Comparison of ENCODE assay signal across 29 cellular contexts in the genomic region with DNA sequence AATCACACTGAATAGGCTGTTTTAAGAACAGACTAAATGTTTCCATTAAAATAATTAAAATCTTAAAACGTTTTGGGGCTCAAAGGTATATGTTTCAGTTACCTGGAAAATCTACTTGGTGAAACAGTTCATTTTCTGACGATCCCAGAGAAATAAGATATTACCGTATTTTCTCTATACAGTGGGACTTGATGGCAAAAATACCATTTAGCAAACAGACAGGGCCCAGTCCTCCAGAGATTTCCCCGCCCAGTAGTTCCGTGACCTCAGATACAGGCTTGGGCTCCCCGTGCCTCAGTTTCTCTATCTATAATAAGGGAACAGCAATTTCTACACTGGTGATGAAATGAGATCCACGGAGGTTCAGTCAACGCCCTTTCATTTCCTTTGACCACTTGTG.
"Had no signal": no experiment of that assay in that cellular context is flagged by ENCODE, and none has a peak within 500 bp of the region (broad histone marks: within the 10 kb centered on the region; RNA-seq: fewer than 3 reads in every experiment).

No MANE protein-coding gene starts in this region.

- H3K36me3 ChIP-seq: stomach, suprapubic skin, thoracic aorta, thyroid gland, tibial artery, tibial nerve, transverse colon, upper lobe of left lung, upper lobe of right lung, uterus, vagina had no signal

- H3K27ac ChIP-seq: stomach, suprapubic skin, testis, thoracic aorta, thyroid gland, tibial artery, tibial nerve, transverse colon, upper lobe of left lung, upper lobe of right lung, uterus, vagina had no signal

- H3K4me3 ChIP-seq: stomach, suprapubic skin, testis, thoracic aorta, thyroid gland, tibial artery, tibial nerve, transverse colon, upper lobe of left lung, upper lobe of right lung, uterus, vagina had no signal

- ATAC-seq: stimulated activated effector memory CD8-positive, alpha-beta T cell treated with anti-CD3 and anti-CD28 coated beads, Interleukin-12 subunit alpha, Interleukin-12 subunit beta, amount 100 ng/mL, for 72 hours; stimulated activated memory B cell treated with anti-CD40 and anti-IgM and Interleukin-4, amounts not matched to agents 10 μg/mL and 1 μg/mL and 100 μg/mL, for 72 hours; stimulated activated naive B cell treated with anti-CD40 and anti-IgM and Interleukin-4, amounts not matched to agents 10 μg/mL and 1 μg/mL and 100 μg/mL, for 72 hours; stimulated activated naive CD8-positive, alpha-beta T cell treated with anti-CD3 and anti-CD28 coated beads, Interleukin-15, amount 100 ng/mL, for 72 hours; stimulated activated naive CD8-positive, alpha-beta T cell treated with anti-CD3 and anti-CD28 coated beads, Interleukin-15, Interleukin-2, amounts not matched to agents 100 U/mL and 50 U/mL, for 24 hours; upper lobe of right lung had no signal

- H3K9me3 ChIP-seq: stomach, suprapubic skin, testis, thoracic aorta, thyroid gland, tibial nerve, transverse colon, upper lobe of left lung, upper lobe of right lung, uterus, vagina had no signal

- DNase-seq: stimulated activated CD4-positive, alpha-beta T cell treated with anti-CD3 and anti-CD28 coated beads, Interleukin-2, amount 100 ng/mL, for 48 hours; stimulated activated CD4-positive, alpha-beta T cell treated with anti-CD3 and anti-CD28 coated beads, Interleukin-4, amount 100 ng/mL, for 1 hour; stimulated activated CD4-positive, alpha-beta T cell treated with anti-CD3 and anti-CD28 coated beads, Interleukin-4, amount 100 ng/mL, for 24 hours; stimulated activated CD4-positive, alpha-beta T cell treated with anti-CD3 and anti-CD28 coated beads, Interleukin-4, amount 100 ng/mL, for 4 hours; stimulated activated CD8-positive, alpha-beta memory T cell treated with anti-CD3 and anti-CD28 coated beads, Interleukin-4, amount 100 ng/mL, for 48 hours; stimulated activated naive B cell treated with anti-CD40 and anti-IgM and Interleukin-4, amounts not matched to agents 10 μg/mL and 1 μg/mL and 100 μg/mL, for 72 hours; stimulated activated naive CD4-positive, alpha-beta T cell; stimulated activated naive CD4-positive, alpha-beta T cell treated with Interleukin-2 at 50 U/mL for 16 hours; stimulated activated naive CD8-positive, alpha-beta T cell treated with anti-CD3 and anti-CD28 coated beads, Interleukin-15, amount 100 ng/mL, for 72 hours; stimulated activated naive CD8-positive, alpha-beta T cell treated with anti-CD3 and anti-CD28 coated beads, Interleukin-15, Interleukin-2, amounts not matched to agents 100 U/mL and 50 U/mL, for 24 hours; stomach; substantia nigra; testis; thyroid gland; tibial artery; transverse colon; trophoblast cell; upper lobe of left lung; upper lobe of right lung; uterus had no signal

- H3K27me3 ChIP-seq: testis, thyroid gland, tibial artery, tibial nerve, transverse colon, upper lobe of left lung, upper lobe of right lung, uterus, vagina had no signal

- H3K4me1 ChIP-seq: stomach, suprapubic skin, testis, tibial artery, tibial nerve, transverse colon, upper lobe of left lung, upper lobe of right lung, uterus, vagina had no signal

- H3K9me3 Mint-ChIP-seq: stimulated activated effector memory CD8-positive, alpha-beta T cell treated with anti-CD3 and anti-CD28 coated beads, Interleukin-12 subunit alpha, Interleukin-12 subunit beta, amount 100 ng/mL, for 72 hours; stimulated activated naive B cell treated with anti-CD40 and anti-IgM and Interleukin-4, amounts not matched to agents 10 μg/mL and 1 μg/mL and 100 μg/mL, for 72 hours; stimulated activated naive CD8-positive, alpha-beta T cell treated with anti-CD3 and anti-CD28 coated beads, Interleukin-15, amount 100 ng/mL, for 72 hours; stimulated activated naive CD8-positive, alpha-beta T cell treated with anti-CD3 and anti-CD28 coated beads, Interleukin-15, Interleukin-2, amounts not matched to agents 100 ng/mL and 50 ng/mL, for 24 hours had no signal

- H3K4me1 Mint-ChIP-seq: stimulated activated effector memory CD8-positive, alpha-beta T cell treated with anti-CD3 and anti-CD28 coated beads, Interleukin-12 subunit alpha, Interleukin-12 subunit beta, amount 100 ng/mL, for 72 hours had no signal

- H3K36me3 Mint-ChIP-seq: stimulated activated effector memory CD8-positive, alpha-beta T cell treated with anti-CD3 and anti-CD28 coated beads, Interleukin-12 subunit alpha, Interleukin-12 subunit beta, amount 100 ng/mL, for 72 hours; stimulated activated memory B cell treated with anti-CD40 and anti-IgM and Interleukin-4, amounts not matched to agents 10 μg/mL and 1 μg/mL and 100 μg/mL, for 72 hours; type B pancreatic cell had no signal

- H3K27ac Mint-ChIP-seq: stimulated activated effector memory CD8-positive, alpha-beta T cell treated with anti-CD3 and anti-CD28 coated beads, Interleukin-12 subunit alpha, Interleukin-12 subunit beta, amount 100 ng/mL, for 72 hours; stimulated activated memory B cell treated with anti-CD40 and anti-IgM and Interleukin-4, amounts not matched to agents 10 μg/mL and 1 μg/mL and 100 μg/mL, for 72 hours; stimulated activated naive B cell treated with anti-CD40 and anti-IgM and Interleukin-4, amounts not matched to agents 10 μg/mL and 1 μg/mL and 100 μg/mL, for 72 hours; stimulated activated naive CD8-positive, alpha-beta T cell treated with anti-CD3 and anti-CD28 coated beads, Interleukin-15, amount 100 ng/mL, for 72 hours; stimulated activated naive CD8-positive, alpha-beta T cell treated with anti-CD3 and anti-CD28 coated beads, Interleukin-15, Interleukin-2, amounts not matched to agents 100 ng/mL and 50 ng/mL, for 24 hours; type B pancreatic cell had no signal

- FAIRE-seq: urothelium cell line had no signal

- H3K4me3 Mint-ChIP-seq: stimulated activated effector memory CD8-positive, alpha-beta T cell treated with anti-CD3 and anti-CD28 coated beads, Interleukin-12 subunit alpha, Interleukin-12 subunit beta, amount 100 ng/mL, for 72 hours; stimulated activated memory B cell treated with anti-CD40 and anti-IgM and Interleukin-4, amounts not matched to agents 10 μg/mL and 1 μg/mL and 100 μg/mL, for 72 hours; stimulated activated naive B cell treated with anti-CD40 and anti-IgM and Interleukin-4, amounts not matched to agents 10 μg/mL and 1 μg/mL and 100 μg/mL, for 72 hours; stimulated activated naive CD8-positive, alpha-beta T cell treated with anti-CD3 and anti-CD28 coated beads, Interleukin-15, amount 100 ng/mL, for 72 hours; stimulated activated naive CD8-positive, alpha-beta T cell treated with anti-CD3 and anti-CD28 coated beads, Interleukin-15, Interleukin-2, amounts not matched to agents 100 ng/mL and 50 ng/mL, for 24 hours; type B pancreatic cell had no signal
